In the genomic region with DNA sequence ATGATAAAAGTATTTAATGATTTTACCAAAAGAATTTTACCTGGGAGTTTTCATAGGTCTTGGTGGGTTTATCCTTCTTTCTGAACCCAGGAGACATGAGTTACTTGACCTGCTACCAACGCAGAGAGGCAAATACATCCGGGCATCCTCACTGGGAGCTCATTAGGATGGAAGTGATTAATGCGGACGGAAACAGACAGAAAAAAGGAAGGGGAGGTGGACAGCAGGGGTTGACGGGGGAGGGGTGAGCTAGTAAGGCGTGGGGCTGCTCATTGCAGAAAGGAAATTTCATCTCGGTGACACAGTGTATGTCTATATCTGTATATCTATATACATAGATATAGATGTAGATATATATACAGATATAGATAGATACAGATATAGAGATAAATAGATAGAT, we compare ENCODE assay signal across 21 cellular contexts.
"Had no signal": no experiment of that assay in that cellular context is flagged by ENCODE, and none has a peak within 500 bp of the region (broad histone marks: within the 10 kb centered on the region; RNA-seq: fewer than 3 reads in every experiment).

No MANE protein-coding gene starts in this region.

- H3K36me3 ChIP-seq: Peyer's patch had no signal

- H3K36me3 Mint-ChIP-seq: activated CD4-positive, alpha-beta memory T cell treated with anti-CD3 and anti-CD28 coated beads for 36 hours; activated naive CD8-positive, alpha-beta T cell had no signal

- H3K4me1 Mint-ChIP-seq: activated CD4-positive, alpha-beta T cell treated with anti-CD3 and anti-CD28 coated beads, Interleukin-2, amount 10 ng/mL, durations not matched to agents 7 days and 5 days had no signal

- DNase-seq: activated CD4-positive, alpha-beta memory T cell treated with anti-CD3 and anti-CD28 coated beads for 36 hours; activated CD4-positive, alpha-beta T cell treated with anti-CD3 and anti-CD28 coated beads, Interleukin-2, amount 10 ng/mL, durations not matched to agents 7 days and 5 days; activated CD4-positive, CD25-positive, alpha-beta regulatory T cell; activated CD8-positive, alpha-beta memory T cell treated with anti-CD3 and anti-CD28 coated beads for 24 hours; activated effector memory CD4-positive, alpha-beta T cell treated with anti-CD3 and anti-CD28 coated beads, Interleukin-2, amount 50 U/mL, for 16 hours; activated naive CD4-positive, alpha-beta T cell treated with anti-CD3 and anti-CD28 coated beads for 36 hours; activated T-cell treated with anti-CD3 and anti-CD28 coated beads, Interleukin-2, amount 50 U/mL, for 4 hours; KG1; NCI-H1092; NCI-H1417; NCI-H1930; NCI-H2171; NCI-H2227 treated with DMSO at 0.1 percent for 48 hours; NCI-H446 treated with DMSO at 0.1 percent for 48 hours; NCI-H526; NCI-H774; Peyer's patch; SHP77 treated with DMSO at 0.1 percent for 48 hours; T-helper 9 cell had no signal

- H3K27ac ChIP-seq: Peyer's patch had no signal

- H3K4me1 ChIP-seq: Peyer's patch had no signal

- H3K4me3 Mint-ChIP-seq: activated CD4-positive, alpha-beta memory T cell treated with anti-CD3 and anti-CD28 coated beads for 36 hours; activated CD4-positive, alpha-beta T cell treated with anti-CD3 and anti-CD28 coated beads, Interleukin-2, amount 10 ng/mL, durations not matched to agents 7 days and 5 days; activated naive CD4-positive, alpha-beta T cell treated with anti-CD3 and anti-CD28 coated beads for 36 hours; activated naive CD8-positive, alpha-beta T cell; activated T-cell treated with anti-CD3 and anti-CD28 coated beads, Interleukin-2, amount 50 U/mL, for 4 hours; T-helper 1 cell treated with Interleukin-12 subunit alpha and Interleukin-12 subunit beta and Interleukin-4 antibody, amounts not matched to agents 30 μg/mL and 1 μg/mL, for 36 hours had no signal

- H3K27me3 ChIP-seq: Peyer's patch had no signal

- H3K4me3 ChIP-seq: Peyer's patch had no signal

- H3K27ac Mint-ChIP-seq: activated CD4-positive, alpha-beta memory T cell treated with anti-CD3 and anti-CD28 coated beads for 36 hours; activated CD4-positive, alpha-beta T cell treated with anti-CD3 and anti-CD28 coated beads, Interleukin-2, amount 10 ng/mL, durations not matched to agents 7 days and 5 days; activated naive CD4-positive, alpha-beta T cell treated with anti-CD3 and anti-CD28 coated beads for 36 hours; activated naive CD8-positive, alpha-beta T cell; T-helper 1 cell treated with Interleukin-12 subunit alpha and Interleukin-12 subunit beta and Interleukin-4 antibody, amounts not matched to agents 30 μg/mL and 1 μg/mL, for 36 hours had no signal

- ATAC-seq: activated T-cell treated with anti-CD3 and anti-CD28 coated beads, Interleukin-2, amount 50 U/mL, for 4 hours had no signal

- H3K9me3 Mint-ChIP-seq: activated CD4-positive, alpha-beta memory T cell treated with anti-CD3 and anti-CD28 coated beads for 36 hours; activated CD4-positive, alpha-beta T cell treated with anti-CD3 and anti-CD28 coated beads, Interleukin-2, amount 10 ng/mL, durations not matched to agents 7 days and 5 days; activated naive CD4-positive, alpha-beta T cell treated with anti-CD3 and anti-CD28 coated beads for 36 hours; activated T-cell treated with anti-CD3 and anti-CD28 coated beads, Interleukin-2, amount 50 U/mL, for 4 hours; T-helper 1 cell treated with Interleukin-12 subunit alpha and Interleukin-12 subunit beta and Interleukin-4 antibody, amounts not matched to agents 30 μg/mL and 1 μg/mL, for 36 hours had no signal
